ENCODE assay signal across 8 cellular contexts in the genomic region with DNA sequence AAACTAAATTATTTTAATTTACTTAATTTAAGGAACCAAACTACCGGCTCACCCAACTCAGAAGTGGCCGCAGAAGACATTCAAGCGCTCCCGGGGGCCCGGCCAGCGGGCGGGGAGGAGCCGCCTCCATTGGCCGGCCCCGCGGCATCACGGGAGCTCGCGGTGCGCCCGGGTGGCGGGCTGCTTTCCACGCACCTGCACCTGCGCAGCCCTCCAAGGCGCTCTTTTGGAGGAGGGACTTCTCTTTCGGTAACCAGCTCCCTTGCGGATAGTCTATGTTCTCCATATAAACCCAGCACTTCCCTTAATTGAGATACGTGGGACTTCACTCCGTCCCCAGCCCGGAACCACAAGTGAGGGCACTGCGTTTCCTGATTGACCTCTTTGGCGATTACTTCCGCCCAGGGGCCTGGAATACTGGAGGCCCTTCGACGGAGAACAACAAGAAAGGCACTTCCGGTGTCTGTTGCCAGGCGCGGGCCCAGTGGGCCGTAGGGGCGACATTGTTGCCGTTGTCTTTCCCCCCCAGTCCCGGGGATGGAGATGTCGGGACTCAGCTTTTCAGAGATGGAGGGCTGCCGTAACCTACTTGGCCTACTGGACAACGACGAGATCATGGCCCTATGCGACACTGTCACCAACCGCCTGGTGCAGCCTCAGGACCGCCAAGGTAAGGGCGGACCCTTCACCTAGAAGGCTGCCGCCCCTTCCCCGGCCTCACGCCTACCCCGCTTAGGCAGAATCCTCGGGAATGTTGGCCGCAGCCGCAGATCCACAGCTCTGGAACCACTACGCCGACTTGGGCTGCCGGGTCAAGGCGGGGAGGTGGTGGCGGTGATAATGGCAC. TPM values are rescaled to one million over a fixed set of nuclear protein-coding genes. Genes with fewer than 3 reads are reported as not detected.
DNase-seq lines count a peak whose midpoint lies in the region; ATAC-seq, FAIRE-seq and TF ChIP-seq lines count a peak whose summit lies in the region.

A gene (plus strand): TSS at position 444 of the 847 bp plus-strand sequence. CDS start 94 bp downstream, at position 538.

- peak within 1 kb of the TSS; percentile 99 for H4K8ac ChIP-seq in H1 (ENCODE audit: extremely low read depth, insufficient read depth, low read length)
- peak within 1 kb of the TSS; percentile 100 for H4K8ac ChIP-seq in mesenchymal stem cell (ENCODE audit: low read length)

- H2AK5ac ChIP-seq in H1 (ENCODE audit: low read depth, low read length) (0 out of 2 replicates have a peak within 1 kb of the TSS, but pooled peaks have one; percentile 1), mesenchymal stem cell (ENCODE audit: low read length, severe bottlenecking) (no peak within 1 kb of the TSS)

- no peak within 1 kb of the TSS for H2BK20ac ChIP-seq in H1 (ENCODE audit: low read length)

- H3K9me3 ChIP-seq in H1 (ENCODE audit: insufficient read depth in 2 of 2, low read depth in 1 of 2, low read length in 1 of 2), result no peaks in the 10 kb centered on the region
- no peaks in the 10 kb centered on the region for H3K9me3 ChIP-seq in mesenchymal stem cell (ENCODE audit: control insufficient read depth, low read length)

- peak within 1 kb of the TSS; percentile 97 for H3K56ac ChIP-seq in H1 (replicated peaks; ENCODE audit: insufficient read length, low read depth, low read length)

- H2BK120ac ChIP-seq in H1 (replicated peaks; ENCODE audit: low read depth, low read length) (no peak within 1 kb of the TSS), mesenchymal stem cell (ENCODE audit: low read depth, low read length) (peak within 1 kb of the TSS; percentile 96)

- H4K91ac ChIP-seq in H1 (replicated peaks; ENCODE audit: insufficient read length, low read length) (peak within 1 kb of the TSS; percentile 100), mesenchymal stem cell (ENCODE audit: low read length) (peak within 1 kb of the TSS; percentile 99)

- H2BK12ac ChIP-seq in H1 (ENCODE audit: low read depth, low read length), result peak within 1 kb of the TSS; percentile 60; the same call in 1 of the 2 replicates
- H2BK12ac ChIP-seq in mesenchymal stem cell (ENCODE audit: low read length in 2 of 2), result peak within 1 kb of the TSS in 1 of 2 experiments; percentile 12

- WGBS in H1 (ENCODE audit: extremely low coverage in 1 of 2, insufficient coverage in 1 of 2, insufficient read length in 1 of 2, insufficient replicate concordance in 2 of 2, low coverage in 1 of 2, low lambda C conversion rate in 2 of 2, missing lambda C conversion rate in 1 of 2), 2 experiments, result 1% methylated on average over 54 of the region's 57 CpGs; no CpG with 5 or more reads in 1 of the 2 experiments
- WGBS in mesenchymal stem cell, result under 1% methylated on average over 57 of the region's 57 CpGs

- CTCF ChIA-PET in H1 (lab: Charles Lee; ENCODE audit: partially characterized antibody), result interaction anchor here (0.8 to 2.0 kb wide), 5 partner anchors 23 to 145 kb away, joined by 3 to 6 read pairs (median 3); a partner anchor contains a TSS

- TF ChIP-seq CTCF in H1 (IDR thresholded peaks at IDR 0.05; ENCODE audit: control extremely low read depth in 1 of 3, insufficient read depth in 1 of 3, low read depth in 1 of 3, low read length in 3 of 3), result no peak

- peak within 1 kb of the TSS; percentile 98 for H4K5ac ChIP-seq in H1 (ENCODE audit: insufficient read length, low read depth, low read length)

- H3K4me3 ChIP-seq in H1 (ENCODE audit: extremely low read depth in 1 of 4, insufficient read depth in 2 of 4, low read depth in 3 of 4, low read length in 4 of 4), result peak within 1 kb of the TSS; percentile 75 to 99 (median 96)
- H3K4me3 ChIP-seq in mesenchymal stem cell (ENCODE audit: insufficient read depth in 1 of 2, low read depth in 1 of 2, low read length in 2 of 2), result peak within 1 kb of the TSS; percentile 78 to 99

- POLR2A ChIA-PET in H1 (lab: Charles Lee; ENCODE audit: partially characterized antibody), result interaction anchor here (0.8 to 3.5 kb wide), 7 partner anchors 11 to 91 kb away, joined by 3 to 19 read pairs (median 7); a partner anchor contains a TSS

- no peaks in the 10 kb centered on the region for H3K4me1 ChIP-seq in H1 (replicated peaks in 1 of 4; ENCODE audit: control insufficient read depth in 3 of 4, insufficient read depth in 4 of 4, low read length in 3 of 4)
- peaks cover 3% of the 10 kb centered on the region for H3K4me1 ChIP-seq in mesenchymal stem cell (ENCODE audit: control insufficient read depth, insufficient read depth, low read depth, low read length)

- no peak for TF ChIP-seq RAD21 in H1 (IDR thresholded peaks at IDR 0.05 in 1 of 2, conservative IDR thresholded peaks at IDR 0.05 in 1 of 2; ENCODE audit: low read depth in 2 of 2, low read length in 2 of 2)

- peak; percentile 69 for ATAC-seq in GM21360 (IDR thresholded peaks at IDR 0.05; ENCODE audit: unreplicated experiment)

- peaks cover 3 to 79% of the 10 kb centered on the region in 2 experiments; a peak in 3 of 4 replicates for H3K79me2 ChIP-seq in H1 (ENCODE audit: control insufficient read depth in 1 of 2, insufficient read depth in 2 of 2, low read length in 2 of 2)

- H3K23ac ChIP-seq in H1 (ENCODE audit: insufficient read length) (no peak within 1 kb of the TSS), mesenchymal stem cell (ENCODE audit: low read length in 2 of 2) (peak within 1 kb of the TSS in 1 of 2 experiments; percentile 77)

- H3K23me2 ChIP-seq in H1 (ENCODE audit: low read depth, low read length), result peaks cover 2% of the 10 kb centered on the region; the same call in 1 of the 2 replicates

- H3K18ac ChIP-seq in H1 (ENCODE audit: extremely low read depth, low read length), result peak within 1 kb of the TSS; percentile 94
- peak within 1 kb of the TSS; percentile 80 to 98 for H3K18ac ChIP-seq in mesenchymal stem cell (ENCODE audit: low read depth in 1 of 2, low read length in 2 of 2)

- H3K79me1 ChIP-seq in H1 (ENCODE audit: low read depth, low read length), result no peaks in the 10 kb centered on the region
- H3K79me1 ChIP-seq in mesenchymal stem cell (replicated peaks; ENCODE audit: low read length, poor library complexity, severe bottlenecking), result peaks cover 12% of the 10 kb centered on the region

- H2BK5ac ChIP-seq in H1 (ENCODE audit: low read depth, low read length) (peak within 1 kb of the TSS; percentile 92), mesenchymal stem cell (ENCODE audit: low read depth, low read length, poor library complexity, severe bottlenecking) (peak within 1 kb of the TSS; percentile 89)

- peak within 1 kb of the TSS; percentile 97 for H3K27ac ChIP-seq in H1 (ENCODE audit: low read depth, low read length)
- peak within 1 kb of the TSS; percentile 95 for H3K27ac ChIP-seq in mesenchymal stem cell (ENCODE audit: low read length, poor library complexity, severe bottlenecking)

- H3K14ac ChIP-seq in H1 (ENCODE audit: insufficient read length), result no peak within 1 kb of the TSS
- peak within 1 kb of the TSS; percentile 74 to 93 for H3K14ac ChIP-seq in mesenchymal stem cell (ENCODE audit: low read length in 2 of 2)

- H3K9ac ChIP-seq in H1 (replicated peaks in 1 of 4; ENCODE audit: extremely low read depth in 1 of 4, low read depth in 3 of 4, low read length in 3 of 4), result peak within 1 kb of the TSS; percentile 93 to 98 (median 94)
- H3K9ac ChIP-seq in mesenchymal stem cell (ENCODE audit: low read length), result peak within 1 kb of the TSS; percentile 98

- peak; percentile 74 to 93 for TF ChIP-seq POLR2A in H1 (IDR thresholded peaks at IDR 0.05; ENCODE audit: control extremely low read depth in 1 of 2, low read depth in 2 of 2, low read length in 2 of 2)

- H4K20me1 ChIP-seq in H1 (replicated peaks in 1 of 2; ENCODE audit: control insufficient read depth in 1 of 2, insufficient read depth in 2 of 2, low read length in 2 of 2), result peaks cover 0 to 2% of the 10 kb centered on the region in 2 experiments

- H2BK15ac ChIP-seq in H1 (ENCODE audit: low read length), result peak within 1 kb of the TSS; percentile 83; the same call in 1 of the 2 replicates
- H2BK15ac ChIP-seq in mesenchymal stem cell (ENCODE audit: low read depth, poor library complexity, severe bottlenecking), result peak within 1 kb of the TSS; percentile 80

- no peak for TF ChIP-seq EP300 in H1 (IDR thresholded peaks at IDR 0.05; ENCODE audit: borderline replicate concordance in 1 of 2, low read depth in 2 of 2, low read length in 2 of 2)

- DNase-seq in COR-L47 (lab: John Stamatoyannopoulos, UW) (peak; percentile 75), HT-29 (ENCODE audit: low spot score) (peak; percentile 58), NOMO-1 treated with DMSO at 0.1 percent for 48 hours (lab: John Stamatoyannopoulos, UW; ENCODE audit: unreplicated experiment) (peak; percentile 85), H1 (ENCODE audit: low read depth in 1 of 2, low spot score in 2 of 2) (peak; percentile 64 to 84), mesenchymal stem cell (peak; percentile 94)
- DNase-seq in activated CD8-positive, alpha-beta memory T cell treated with anti-CD3 and anti-CD28 coated beads for 4 hours (ENCODE audit: low read depth in 2 of 2), result peak; percentile 47 to 58
- DNase-seq in stimulated activated CD8-positive, alpha-beta memory T cell treated with anti-CD3 and anti-CD28 coated beads, Interleukin-12 subunit alpha, Interleukin-12 subunit beta, amount 100 ng/mL, for 24 hours (ENCODE audit: extremely low read depth), result peak; percentile 54

- peak; percentile 48 for FAIRE-seq in H1 (lab: Jason Lieb, UNC)

- H3K27me3 ChIP-seq in H1 (replicated peaks in 1 of 4; ENCODE audit: control insufficient read depth in 3 of 4, extremely low read depth in 1 of 4, insufficient read depth in 3 of 4, low read length in 3 of 4) (no peaks in the 10 kb centered on the region), mesenchymal stem cell (ENCODE audit: control insufficient read depth in 1 of 2, insufficient read depth in 1 of 2, low read length in 2 of 2) (no peaks in the 10 kb centered on the region)

- H3K36me3 ChIP-seq in H1 (ENCODE audit: control insufficient read depth in 2 of 4, insufficient read depth in 4 of 4, low read length in 3 of 4) (peaks cover 4 to 15% (median 8%) of the 10 kb centered on the region in 4 experiments; a peak in 6 of 8 replicates), mesenchymal stem cell (ENCODE audit: control insufficient read depth in 1 of 2, insufficient read depth in 2 of 2, low read depth in 1 of 2, low read length in 2 of 2) (peaks cover 4 to 18% of the 10 kb centered on the region in 2 experiments)

- H2AFZ ChIP-seq in H1 (ENCODE audit: low read length), result peak within 1 kb of the TSS; percentile 97
- peak within 1 kb of the TSS; percentile 80 for H2AFZ ChIP-seq in mesenchymal stem cell (ENCODE audit: low read depth, low read length)

- H3K4me2 ChIP-seq in H1 (ENCODE audit: insufficient read depth in 1 of 2, low read depth in 2 of 2, low read length in 2 of 2) (peak within 1 kb of the TSS; percentile 75 to 78), mesenchymal stem cell (ENCODE audit: low read length, poor library complexity, severe bottlenecking) (peak within 1 kb of the TSS; percentile 92)

- H3K4ac ChIP-seq in H1 (replicated peaks; ENCODE audit: insufficient read length, low read depth, low read length), result peak within 1 kb of the TSS; percentile 100
- H3K4ac ChIP-seq in mesenchymal stem cell (ENCODE audit: low read depth in 1 of 2, low read length in 2 of 2), result peak within 1 kb of the TSS; percentile 92 to 94

RNA-seq across cellular contexts. Expression of the gene that starts here (rescaled TPM):
- total RNA-seq in HT-29 (2014; rRNA removed; shearing (Covaris generic)), result 3.1 and 3.3 TPM in 2 replicates
- 31.0 and 32.1 TPM in 2 replicates for total RNA-seq in H1 (2021; fragmentation: NEBNext Ultra II Directional; extraction: Animal tissue kit (Norgen Biotek cat#: 25700))
- 4.7 and 8.6 TPM in 2 replicates for polyA plus RNA-seq in H1 (2011; rRNA removed)
- 9.0 TPM for polyA plus RNA-seq in H1 (2011; cell fraction: cytosol; rRNA removed)
- polyA plus RNA-seq in H1 (2011; cell fraction: nucleus; rRNA removed), result 3.5 TPM
- 11.2 to 20.9 TPM (median 13.8 TPM) in 4 replicates for polyA plus RNA-seq in H1 (2012, experiment 1 of 2)
- polyA plus RNA-seq in H1 (2012, experiment 2 of 2), result 1.6 TPM
- 18.4 TPM for polyA plus RNA-seq in H1 (2013, experiment 1 of 2)
- 17.5 TPM for polyA plus RNA-seq in H1 (2013, experiment 2 of 2)
- polyA minus RNA-seq in H1 (2011; rRNA and poly(A)+ RNA removed), result 22.4 and 25.8 TPM in 2 replicates
- 19.2 TPM for polyA minus RNA-seq in H1 (2011; cell fraction: cytosol; rRNA and poly(A)+ RNA removed)
- 25.4 TPM for polyA minus RNA-seq in H1 (2011; cell fraction: nucleus; rRNA and poly(A)+ RNA removed)
- polyA plus RNA-seq in mesenchymal stem cell (2013, experiment 1 of 2), result 16.7 TPM
- 18.1 TPM for polyA plus RNA-seq in mesenchymal stem cell (2013, experiment 2 of 2)

Comparison
In these comparisons a context has a peak if more than half of its experiments do, and no peak if none do; other contexts are left out.
1. Peak in every context shown above with its lines: DNase-seq, ATAC-seq, H3K4me3 ChIP-seq and H3K27ac ChIP-seq.